ENCODE assay signal across 27 cellular contexts in the genomic region with DNA sequence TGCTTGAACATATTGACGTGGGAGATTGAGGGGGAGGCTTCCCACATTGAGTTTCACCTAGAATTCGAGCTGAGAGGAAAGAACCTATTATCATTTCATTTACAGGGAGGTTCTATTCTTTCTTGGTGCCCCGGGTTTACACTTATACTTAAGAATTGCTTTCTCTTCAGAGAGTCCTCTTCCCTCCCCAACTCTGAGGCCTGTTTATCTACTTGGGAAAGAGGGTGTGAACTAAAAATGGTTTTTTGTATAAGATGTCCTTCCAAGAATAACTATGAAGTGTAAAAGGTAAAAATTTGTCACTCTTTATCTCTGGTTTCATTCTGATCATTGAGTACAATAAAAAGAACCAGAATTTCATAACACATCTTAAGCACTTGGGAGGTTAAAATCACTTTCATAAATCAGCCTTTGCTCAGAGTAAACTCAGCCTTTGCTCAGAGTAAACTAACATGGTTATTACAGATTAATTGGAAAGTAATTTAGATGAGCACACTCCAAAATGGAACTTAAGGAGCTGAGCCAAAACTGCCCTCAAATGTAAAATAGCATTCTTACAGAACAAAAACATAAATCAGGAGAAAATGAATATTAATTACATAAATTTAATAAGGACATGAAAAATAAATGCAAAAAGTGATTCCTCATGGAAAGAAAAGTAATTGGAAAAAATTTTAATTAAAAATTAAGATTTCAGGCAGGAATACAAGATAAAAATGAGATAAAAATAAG.
DNase-seq lines count a peak whose midpoint lies in the region; ATAC-seq, FAIRE-seq and TF ChIP-seq lines count a peak whose summit lies in the region.
"Had no signal": no experiment of that assay in that cellular context is flagged by ENCODE, and none has a peak within 500 bp of the region (broad histone marks: within the 10 kb centered on the region; RNA-seq: fewer than 3 reads in every experiment).

No MANE protein-coding gene starts in this region.

- TF ChIP-seq CTCF in GM23338 (conservative IDR thresholded peaks at IDR 0.05; ENCODE audit: low read depth in 2 of 2): no peak

- ATAC-seq in activated CD4-positive, alpha-beta T cell treated with anti-CD3 and anti-CD28 coated beads for 36 hours: peak; percentile 66
- no peak for ATAC-seq in GM23338
- no peak for ATAC-seq in GM21423 (IDR thresholded peaks at IDR 0.05; ENCODE audit: unreplicated experiment)
- no peak for ATAC-seq in left cardiac atrium
- ATAC-seq: A549; CD8-positive, alpha-beta T cell; HCT116 had no signal

- no peaks in the 10 kb centered on the region for H3F3A ChIP-seq in GM23338 (replicated peaks; ENCODE audit: low read depth)

- H3K36me3 Mint-ChIP-seq in activated CD4-positive, alpha-beta T cell treated with anti-CD3 and anti-CD28 coated beads for 36 hours (ENCODE audit: low read depth): no peaks in the 10 kb centered on the region
- H3K36me3 Mint-ChIP-seq in activated CD4-positive, alpha-beta T cell treated with anti-CD3 and anti-CD28 coated beads, Interleukin-2, amount 10 ng/mL, durations not matched to agents 24 days and 14 days (ENCODE audit: low read depth): no peaks in the 10 kb centered on the region
- H3K36me3 Mint-ChIP-seq in GM23338 (ENCODE audit: low read depth): no peaks in the 10 kb centered on the region
- H3K36me3 Mint-ChIP-seq: CD8-positive, alpha-beta T cell had no signal

- no peaks in the 10 kb centered on the region for H3K79me2 ChIP-seq in GM23338 (replicated peaks; ENCODE audit: insufficient read depth)

- peak overlapping the region; percentile 63; the same call in 1 of the 2 replicates for H2AFZ ChIP-seq in GM23338

- no peak overlapping the region for H3K27ac Mint-ChIP-seq in activated CD4-positive, alpha-beta T cell treated with anti-CD3 and anti-CD28 coated beads for 36 hours
- H3K27ac Mint-ChIP-seq in activated CD4-positive, alpha-beta T cell treated with anti-CD3 and anti-CD28 coated beads, Interleukin-2, amount 10 ng/mL, durations not matched to agents 24 days and 14 days: no peak overlapping the region
- H3K27ac Mint-ChIP-seq in GM23338: no peak overlapping the region; the same call in 1 of the 2 replicates
- H3K27ac Mint-ChIP-seq: B cell; CD8-positive, alpha-beta T cell had no signal

- DNase-seq in activated CD4-positive, alpha-beta T cell treated with anti-CD3 and anti-CD28 coated beads for 36 hours: no peak
- no peak for DNase-seq in activated CD4-positive, alpha-beta T cell treated with anti-CD3 and anti-CD28 coated beads, Interleukin-2, amount 10 ng/mL, durations not matched to agents 24 days and 14 days
- DNase-seq in GM23338 (ENCODE audit: low spot score) (no peak), left kidney (ENCODE audit: low read depth, low spot score) (peak; percentile 6), left cardiac atrium (no peak)
- DNase-seq in stimulated activated CD4-positive, alpha-beta T cell treated with anti-CD3 and anti-CD28 coated beads, Interleukin-4, amount 100 ng/mL, for 1 hour: no peak
- DNase-seq: Caco-2; CD8-positive, alpha-beta T cell; DMS79; EL; GF-D8; NCI-H1048; NCI-H1436; NCI-H187 treated with DMSO at 0.1 percent for 48 hours; NCI-H2171 treated with DMSO at 0.1 percent for 48 hours; NCI-H345; NCI-H510A treated with DMSO at 0.1 percent for 48 hours; Right ventricle myocardium superior; RPMI8226 had no signal

- POLR2A ChIA-PET in activated CD4-positive, alpha-beta T cell treated with anti-CD3 and anti-CD28 coated beads for 36 hours (lab: Charles Lee): no interaction called here

- no peaks in the 10 kb centered on the region for H4K20me1 ChIP-seq in GM23338 (replicated peaks; ENCODE audit: insufficient read depth)

- no peaks in the 10 kb centered on the region for H3K27me3 ChIP-seq in GM23338 (ENCODE audit: insufficient read depth)
- H3K27me3 ChIP-seq: SJSA1 had no signal

- H3K4me3 Mint-ChIP-seq in activated CD4-positive, alpha-beta T cell treated with anti-CD3 and anti-CD28 coated beads for 36 hours: no peak overlapping the region
- H3K4me3 Mint-ChIP-seq in activated CD4-positive, alpha-beta T cell treated with anti-CD3 and anti-CD28 coated beads, Interleukin-2, amount 10 ng/mL, durations not matched to agents 24 days and 14 days: no peak overlapping the region
- no peak overlapping the region for H3K4me3 Mint-ChIP-seq in GM23338
- H3K4me3 Mint-ChIP-seq: B cell; CD8-positive, alpha-beta T cell had no signal

- CTCF ChIA-PET in activated CD4-positive, alpha-beta T cell treated with anti-CD3 and anti-CD28 coated beads for 36 hours (lab: Charles Lee): no interaction called here

- FAIRE-seq in TTC549 (lab: Jason Lieb, UNC): peak; percentile 43
- FAIRE-seq: GM12891 had no signal

- no peaks in the 10 kb centered on the region for H3K9me3 Mint-ChIP-seq in activated CD4-positive, alpha-beta T cell treated with anti-CD3 and anti-CD28 coated beads for 36 hours (ENCODE audit: low read depth)
- H3K9me3 Mint-ChIP-seq in activated CD4-positive, alpha-beta T cell treated with anti-CD3 and anti-CD28 coated beads, Interleukin-2, amount 10 ng/mL, durations not matched to agents 24 days and 14 days: peaks cover 4% of the 10 kb centered on the region
- no peaks in the 10 kb centered on the region for H3K9me3 Mint-ChIP-seq in GM23338
- H3K9me3 Mint-ChIP-seq: CD8-positive, alpha-beta T cell had no signal

- intact Hi-C loops in activated CD4-positive, alpha-beta T cell treated with anti-CD3 and anti-CD28 coated beads for 36 hours (cut with DNase I, micrococcal nuclease): no loop called here
- intact Hi-C loops in activated CD4-positive, alpha-beta T cell treated with anti-CD3 and anti-CD28 coated beads, Interleukin-2, amount 10 ng/mL, durations not matched to agents 24 days and 14 days (cut with micrococcal nuclease): no loop called here
- intact Hi-C loops in left cardiac atrium (cut with DNase I): no loop called here

- H3K36me3 ChIP-seq in GM23338 (ENCODE audit: insufficient read depth): no peaks in the 10 kb centered on the region
- H3K36me3 ChIP-seq: SJSA1 had no signal

- no peaks in the 10 kb centered on the region; the same call in 1 of the 2 replicates for H3K9me2 ChIP-seq in GM23338 (ENCODE audit: insufficient read depth)

- H3K4me2 ChIP-seq in GM23338: no peak overlapping the region
- H3K4me2 ChIP-seq: A549 had no signal

- no peak overlapping the region for H3K4me3 ChIP-seq in GM23338
- H3K4me3 ChIP-seq: A549, SJSA1 had no signal

- peaks cover 8% of the 10 kb centered on the region for H3K4me1 Mint-ChIP-seq in activated CD4-positive, alpha-beta T cell treated with anti-CD3 and anti-CD28 coated beads for 36 hours
- peaks cover 7% of the 10 kb centered on the region for H3K4me1 Mint-ChIP-seq in activated CD4-positive, alpha-beta T cell treated with anti-CD3 and anti-CD28 coated beads, Interleukin-2, amount 10 ng/mL, durations not matched to agents 24 days and 14 days
- H3K4me1 Mint-ChIP-seq in GM23338: no peaks in the 10 kb centered on the region
- H3K4me1 Mint-ChIP-seq: B cell had no signal

- no peak overlapping the region for H3K27ac ChIP-seq in GM23338 (ENCODE audit: low read depth)
- H3K27ac ChIP-seq: A549, C4-2B, SJSA1 had no signal

- no peaks in the 10 kb centered on the region for H3K4me1 ChIP-seq in GM23338 (ENCODE audit: insufficient read depth)
- H3K4me1 ChIP-seq: A549, Caco-2, SJSA1 had no signal

- H3K27me3 Mint-ChIP-seq in activated CD4-positive, alpha-beta T cell treated with anti-CD3 and anti-CD28 coated beads for 36 hours: peaks cover 13% of the 10 kb centered on the region
- H3K27me3 Mint-ChIP-seq in activated CD4-positive, alpha-beta T cell treated with anti-CD3 and anti-CD28 coated beads, Interleukin-2, amount 10 ng/mL, durations not matched to agents 24 days and 14 days: peaks cover 11% of the 10 kb centered on the region
- no peaks in the 10 kb centered on the region for H3K27me3 Mint-ChIP-seq in GM23338 (ENCODE audit: insufficient read depth, low read depth, poor library complexity)

TF ChIP-seq in GM23338, 12 proteins besides CTCF, POLR2A, EP300 and RAD21:
- TF ChIP-seq JUNB (IDR thresholded peaks at IDR 0.05; ENCODE audit: unreplicated experiment): no peak
- no peak for TF ChIP-seq STAT1 (IDR thresholded peaks at IDR 0.05; ENCODE audit: unreplicated experiment)
- TF ChIP-seq POLR2AphosphoS5 (IDR thresholded peaks at IDR 0.05; ENCODE audit: low read depth): no peak
